ENCODE assay signal across 18 cellular contexts in the genomic region with DNA sequence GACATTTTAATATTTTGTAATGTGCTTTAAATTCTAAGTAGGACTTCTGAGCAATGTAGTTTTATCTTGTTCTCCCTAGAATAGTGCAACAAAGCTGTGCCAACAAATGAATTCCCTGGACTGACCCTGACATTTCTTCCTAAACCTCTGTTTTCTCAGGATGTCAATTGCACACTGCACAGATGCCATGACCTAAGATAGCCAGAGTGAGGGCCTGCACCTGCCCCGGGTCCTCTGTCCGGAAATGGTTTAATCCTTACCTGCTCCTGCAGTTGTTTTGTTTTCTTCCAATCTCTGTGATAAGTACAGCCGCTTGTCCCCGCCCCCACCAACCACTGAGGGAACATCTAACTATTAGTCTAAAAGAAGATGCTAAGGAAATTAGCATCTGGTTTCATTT.
"Had no signal": no experiment of that assay in that cellular context is flagged by ENCODE, and none has a peak within 500 bp of the region (broad histone marks: within the 10 kb centered on the region; RNA-seq: fewer than 3 reads in every experiment).

No MANE protein-coding gene starts in this region.

- ATAC-seq: left ventricle myocardium superior; stimulated activated effector memory CD8-positive, alpha-beta T cell treated with anti-CD3 and anti-CD28 coated beads, Interleukin-12 subunit alpha, Interleukin-12 subunit beta, amount 100 ng/mL, for 72 hours; stimulated activated naive CD8-positive, alpha-beta T cell treated with anti-CD3 and anti-CD28 coated beads, Interleukin-15, amount 100 ng/mL, for 72 hours had no signal

- FAIRE-seq: kidney had no signal

- H3K36me3 ChIP-seq: esophagus squamous epithelium, neutrophil, right atrium auricular region, thoracic aorta, transverse colon had no signal

- H3K27me3 ChIP-seq: esophagus squamous epithelium, neutrophil, right atrium auricular region, transverse colon had no signal

- DNase-seq: effector memory CD4-positive, alpha-beta T cell; esophagus squamous epithelium; immature natural killer cell; kidney; left cardiac atrium; left ventricle myocardium superior; mesenchymal stem cell; naive B cell; nephron progenitor cell; stimulated activated CD4-positive, alpha-beta T cell treated with anti-CD3 and anti-CD28 coated beads, Interleukin-2, amount 100 ng/mL, for 48 hours; stimulated activated naive CD8-positive, alpha-beta T cell treated with anti-CD3 and anti-CD28 coated beads, Interleukin-15, amount 100 ng/mL, for 72 hours; transverse colon had no signal

- H3K4me1 ChIP-seq: esophagus squamous epithelium, right atrium auricular region, transverse colon had no signal

- H3K4me2 ChIP-seq: smooth muscle cell had no signal

- H3K4me3 ChIP-seq: esophagus squamous epithelium, lung, right atrium auricular region, smooth muscle cell, thoracic aorta, transverse colon had no signal

- H3K9me3 ChIP-seq: esophagus squamous epithelium, neutrophil, right atrium auricular region, thoracic aorta, transverse colon had no signal

- H3K27ac ChIP-seq: esophagus squamous epithelium, neutrophil, right atrium auricular region, thoracic aorta, transverse colon had no signal
